ENCODE assay signal across 8 cellular contexts in the genomic region with DNA sequence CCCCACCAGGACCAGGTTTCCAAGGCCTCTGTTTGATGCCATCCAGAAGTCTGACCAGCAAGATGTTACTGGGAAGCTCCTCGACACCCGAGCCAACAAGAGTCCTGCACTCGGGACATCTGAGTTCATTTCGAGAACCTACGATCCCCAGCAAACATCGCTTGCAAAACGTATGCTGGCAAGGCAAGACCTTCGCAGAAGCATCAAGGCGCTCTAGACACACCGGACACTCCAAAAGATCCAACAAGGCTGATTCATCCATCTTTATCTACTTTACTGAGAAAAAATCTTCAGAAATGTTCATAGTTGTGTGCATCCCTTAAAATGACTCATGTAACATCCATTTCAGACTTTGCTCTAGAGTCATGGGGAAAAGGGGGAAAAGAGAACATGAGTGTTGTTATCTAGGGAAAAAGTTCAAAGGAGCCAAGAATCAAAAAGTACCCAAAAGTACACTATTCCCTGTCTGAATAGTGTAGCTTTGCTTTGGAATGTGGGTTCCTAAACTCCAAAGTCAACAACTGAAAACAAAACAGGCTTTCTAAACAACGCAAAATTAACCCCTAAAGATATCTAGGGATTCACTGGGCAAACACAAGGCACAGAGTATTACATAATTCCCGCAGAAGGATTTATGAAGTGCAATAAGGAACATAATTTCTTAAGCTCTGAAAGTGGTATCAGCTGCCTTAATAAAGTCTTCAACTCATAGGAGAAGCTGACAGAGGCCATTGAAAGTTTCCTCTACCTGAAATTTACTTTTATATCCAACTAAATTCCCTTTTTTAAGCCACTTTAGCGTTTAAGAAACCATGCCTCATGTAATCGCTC. TPM values are rescaled to one million over a fixed set of nuclear protein-coding genes. Genes with fewer than 3 reads are reported as not detected.
DNase-seq lines count a peak whose midpoint lies in the region; ATAC-seq and TF ChIP-seq lines count a peak whose summit lies in the region.

No MANE protein-coding gene starts in this region.

- CTCF ChIA-PET in CD8-positive, alpha-beta T cell (lab: Charles Lee): no interaction called here

- POLR2A ChIA-PET in CD8-positive, alpha-beta T cell (lab: Charles Lee): no interaction called here

- H3K27me3 Mint-ChIP-seq in CD8-positive, alpha-beta T cell (ENCODE audit: low read depth): peaks cover 63% of the 10 kb centered on the region

- no peak for TF ChIP-seq CTCF in CD8-positive, alpha-beta T cell (IDR thresholded peaks at IDR 0.05)
- no peak for TF ChIP-seq CTCF in choroid plexus epithelial cell (conservative IDR thresholded peaks at IDR 0.05; ENCODE audit: low read depth, low read length)

- no peaks in the 10 kb centered on the region for H3K36me3 Mint-ChIP-seq in CD8-positive, alpha-beta T cell

- DNase-seq in CD8-positive, alpha-beta T cell: no peak
- peak; percentile 46 for DNase-seq in LoVo (ENCODE audit: low spot score)
- peak; percentile 86 for DNase-seq in choroid plexus epithelial cell (ENCODE audit: low read depth)
- DNase-seq in NCI-H1092 (lab: John Stamatoyannopoulos, UW): no peak

- H3K4me1 Mint-ChIP-seq in CD8-positive, alpha-beta T cell (ENCODE audit: low read depth): peaks cover 15% of the 10 kb centered on the region

- H3K9me3 Mint-ChIP-seq in CD8-positive, alpha-beta T cell: no peaks in the 10 kb centered on the region

- no peak overlapping the region for H3K4me3 ChIP-seq in CD8-positive, alpha-beta T cell (ENCODE audit: low read depth, low read length)
- H3K4me3 ChIP-seq in choroid plexus epithelial cell (ENCODE audit: low read depth, low read length): peak overlapping the region; percentile 63
- H3K4me3 ChIP-seq in mucosa of stomach (ENCODE audit: low read length): peak overlapping the region; percentile 84

- H3K36me3 ChIP-seq in CD8-positive, alpha-beta T cell (ENCODE audit: insufficient read depth, low read length): no peaks in the 10 kb centered on the region
- H3K36me3 ChIP-seq in mucosa of stomach (ENCODE audit: control insufficient read depth, insufficient read depth, low read length): peaks cover 4% of the 10 kb centered on the region

- H3K27ac Mint-ChIP-seq in CD8-positive, alpha-beta T cell: no peak overlapping the region

- ATAC-seq in CD8-positive, alpha-beta T cell: no peak
- no peak for ATAC-seq in HG03521 (IDR thresholded peaks at IDR 0.05; ENCODE audit: unreplicated experiment)
- ATAC-seq in GM19397 (IDR thresholded peaks at IDR 0.05; ENCODE audit: unreplicated experiment): no peak
- no peak for ATAC-seq in HG02678 (IDR thresholded peaks at IDR 0.05; ENCODE audit: unreplicated experiment)

- no peaks in the 10 kb centered on the region for H3K9me3 ChIP-seq in CD8-positive, alpha-beta T cell (ENCODE audit: low read length)
- no peaks in the 10 kb centered on the region for H3K9me3 ChIP-seq in mucosa of stomach (ENCODE audit: control insufficient read depth, low read length)

- intact Hi-C loops in CD8-positive, alpha-beta T cell (cut with DNase I, micrococcal nuclease): no loop called here

- H3K27me3 ChIP-seq in CD8-positive, alpha-beta T cell (ENCODE audit: insufficient read depth, low read length): peaks cover 14% of the 10 kb centered on the region
- no peaks in the 10 kb centered on the region for H3K27me3 ChIP-seq in mucosa of stomach (ENCODE audit: control insufficient read depth, insufficient read depth, low read length)

- H3K4me1 ChIP-seq in CD8-positive, alpha-beta T cell (ENCODE audit: insufficient read depth, low read length): peaks cover 9% of the 10 kb centered on the region
- peaks cover 33% of the 10 kb centered on the region for H3K4me1 ChIP-seq in mucosa of stomach (ENCODE audit: control insufficient read depth, insufficient read depth, low read length)

- peak overlapping the region; percentile 94 for H3K9ac ChIP-seq in mucosa of stomach (ENCODE audit: low read length)

- H3K4me3 Mint-ChIP-seq in CD8-positive, alpha-beta T cell: peak overlapping the region; percentile 75

- H3K27ac ChIP-seq in CD8-positive, alpha-beta T cell (ENCODE audit: low read depth, low read length): no peak overlapping the region

RNA-seq across cellular contexts. Expression of gene SH3RF1, which starts 1.6 kb away (rescaled TPM):
- not detected for total RNA-seq in CD8-positive, alpha-beta T cell

Comparison
In these comparisons a context has a peak if more than half of its experiments do, and no peak if none do; other contexts are left out.
1. DNase-seq: peak in LoVo (single experiment) and choroid plexus epithelial cell (single experiment); none in CD8-positive, alpha-beta T cell (0 of 7) and NCI-H1092 (single experiment).